In the genomic region with DNA sequence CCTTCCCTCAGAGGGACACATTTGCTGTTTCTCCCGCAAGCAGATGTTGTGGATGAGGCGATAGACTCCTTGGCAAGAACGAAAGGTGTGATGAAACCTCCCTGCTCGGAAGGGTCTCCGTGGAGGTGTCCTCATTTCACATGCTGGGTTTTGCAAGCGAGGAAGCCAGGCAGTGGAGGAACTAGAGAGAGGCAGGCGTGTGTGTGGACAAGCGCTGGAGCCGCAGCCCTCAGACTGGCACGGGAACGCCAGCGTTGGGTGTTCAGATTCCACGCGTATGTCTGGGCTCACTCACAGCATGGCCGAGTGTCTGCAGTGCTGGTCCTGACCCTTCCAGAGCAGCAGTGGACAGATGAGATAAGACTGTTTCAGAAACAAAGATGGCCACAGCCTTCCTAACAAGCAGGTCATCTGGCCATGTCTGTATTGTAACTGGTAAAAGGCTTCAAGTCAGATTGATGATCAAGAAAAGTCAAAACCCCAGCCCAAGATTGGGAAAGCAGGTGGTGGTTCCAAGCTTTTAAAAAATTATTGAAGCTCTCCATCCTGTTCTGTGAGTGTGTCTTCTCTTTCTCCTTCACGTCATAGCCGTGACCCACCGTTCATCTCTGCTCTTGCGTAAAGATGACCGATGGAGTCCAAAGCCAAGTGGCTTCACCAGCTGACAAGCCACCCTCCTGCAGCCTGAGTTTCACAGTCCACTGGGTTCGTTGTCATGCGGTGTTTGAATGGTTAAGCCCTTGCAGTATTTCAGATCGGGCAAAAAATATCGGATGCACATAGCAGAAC, we compare ENCODE assay signal across 15 cellular contexts. TPM values are rescaled to one million over a fixed set of nuclear protein-coding genes. Genes with fewer than 3 reads are reported as not detected.
DNase-seq lines count a peak whose midpoint lies in the region; ATAC-seq, FAIRE-seq and TF ChIP-seq lines count a peak whose summit lies in the region.
"Had no signal": no experiment of that assay in that cellular context is flagged by ENCODE, and none has a peak within 500 bp of the region (broad histone marks: within the 10 kb centered on the region; RNA-seq: fewer than 3 reads in every experiment).

No MANE protein-coding gene starts in this region.

- no peaks in the 10 kb centered on the region for H3K27me3 Mint-ChIP-seq in astrocyte (ENCODE audit: low read depth, unreplicated experiment)

- peaks cover 20% of the 10 kb centered on the region for H3K36me3 Mint-ChIP-seq in astrocyte (ENCODE audit: low read depth, unreplicated experiment)

- 83% methylated on average over 24 of the region's 24 CpGs for WGBS in smooth muscle cell (ENCODE audit: low lambda C conversion rate)

- peaks cover 2% of the 10 kb centered on the region for H3K9me3 Mint-ChIP-seq in astrocyte (ENCODE audit: unreplicated experiment)

- H3K4me3 Mint-ChIP-seq in astrocyte (ENCODE audit: unreplicated experiment), result no peak overlapping the region

- H3K9me3 ChIP-seq in astrocyte (ENCODE audit: insufficient read depth, low read depth, low read length) (no peaks in the 10 kb centered on the region), iPS-20b (ENCODE audit: insufficient read depth, low read depth, low read length) (no peaks in the 10 kb centered on the region), smooth muscle cell (replicated peaks; ENCODE audit: low read depth) (no peaks in the 10 kb centered on the region), Karpas-422 (ENCODE audit: low read length) (no peaks in the 10 kb centered on the region)

- peak; percentile 39 for FAIRE-seq in astrocyte (lab: Jason Lieb, UNC)
- FAIRE-seq: H54 had no signal

- peak overlapping the region; percentile 84 for H3K27ac ChIP-seq in astrocyte (ENCODE audit: low read depth, low read length)
- H3K27ac ChIP-seq in iPS-20b (ENCODE audit: low read length), result peak overlapping the region; percentile 26
- peak overlapping the region; percentile 98 for H3K27ac ChIP-seq in smooth muscle cell (ENCODE audit: low read depth)
- no peak overlapping the region for H3K27ac ChIP-seq in Karpas-422 (ENCODE audit: low read length)
- H3K27ac ChIP-seq: parathyroid adenoma had no signal

- H3K79me2 ChIP-seq in astrocyte (ENCODE audit: insufficient read depth, low read length) (no peaks in the 10 kb centered on the region), smooth muscle cell (ENCODE audit: low read depth) (no peaks in the 10 kb centered on the region), Karpas-422 (ENCODE audit: low read length) (no peaks in the 10 kb centered on the region)
- H3K79me2 ChIP-seq: parathyroid adenoma had no signal

- H3F3A ChIP-seq in smooth muscle cell (ENCODE audit: low read depth), result peaks cover 23% of the 10 kb centered on the region

- H3K9me2 ChIP-seq in Karpas-422 (replicated peaks; ENCODE audit: insufficient read depth, low read length), result no peaks in the 10 kb centered on the region

- H3K27ac Mint-ChIP-seq in astrocyte (ENCODE audit: unreplicated experiment), result peak overlapping the region; percentile 94

- no peak for ATAC-seq in GM18868 (IDR thresholded peaks at IDR 0.05; ENCODE audit: unreplicated experiment)

- H3K4me1 Mint-ChIP-seq in astrocyte (ENCODE audit: low read depth, unreplicated experiment), result peaks cover 57% of the 10 kb centered on the region

- H3K4me2 ChIP-seq in astrocyte (ENCODE audit: low read length), result peak overlapping the region; percentile 78
- H3K4me2 ChIP-seq in smooth muscle cell, result peak overlapping the region; percentile 68
- H3K4me2 ChIP-seq in Karpas-422 (ENCODE audit: low read depth, low read length, poor library complexity, severe bottlenecking), result no peak overlapping the region

- peak overlapping the region; percentile 9 for H3K4me3 ChIP-seq in astrocyte (ENCODE audit: insufficient read depth, low read depth, low read length)
- H3K4me3 ChIP-seq in iPS-20b (ENCODE audit: low read length), result no peak overlapping the region
- no peak overlapping the region for H3K4me3 ChIP-seq in smooth muscle cell
- H3K4me3 ChIP-seq in Karpas-422 (ENCODE audit: low read length), result no peak overlapping the region

- H3K9ac ChIP-seq in astrocyte (ENCODE audit: low read length) (peak overlapping the region; percentile 60), iPS-20b (ENCODE audit: low read depth, low read length) (peak overlapping the region; percentile 56; the same call in 1 of the 2 replicates), smooth muscle cell (ENCODE audit: low read depth) (peak overlapping the region; percentile 72), Karpas-422 (ENCODE audit: low read length) (no peak overlapping the region)
- H3K9ac ChIP-seq: parathyroid adenoma had no signal

- H3K36me3 ChIP-seq in astrocyte (ENCODE audit: insufficient read depth, low read length), result peaks cover 3% of the 10 kb centered on the region
- H3K36me3 ChIP-seq in iPS-20b (ENCODE audit: insufficient read depth, low read depth, low read length), result peaks cover 7% of the 10 kb centered on the region; the same call in 1 of the 2 replicates
- no peaks in the 10 kb centered on the region for H3K36me3 ChIP-seq in smooth muscle cell (ENCODE audit: low read depth)
- H3K36me3 ChIP-seq in Karpas-422 (ENCODE audit: insufficient read depth, low read length), result no peaks in the 10 kb centered on the region

- H4K20me1 ChIP-seq in astrocyte (ENCODE audit: insufficient read depth, low read length) (no peaks in the 10 kb centered on the region), smooth muscle cell (ENCODE audit: low read depth) (peaks cover 3% of the 10 kb centered on the region), Karpas-422 (ENCODE audit: insufficient read depth, low read depth, low read length) (no peaks in the 10 kb centered on the region)

- DNase-seq in HK-2 (ENCODE audit: unreplicated experiment), result peak; percentile 45
- DNase-seq in astrocyte (ENCODE audit: low read depth), result no peak
- DNase-seq in smooth muscle cell (lab: John Stamatoyannopoulos, UW; ENCODE audit: unreplicated experiment), result no peak
- DNase-seq in HuH-7.5 (ENCODE audit: low spot score), result no peak
- DNase-seq in effector CD8-positive, alpha-beta T cell (lab: John Stamatoyannopoulos, UW), result no peak
- no peak for DNase-seq in Karpas-422
- DNase-seq: activated CD4-positive, alpha-beta T cell treated with anti-CD3 and anti-CD28 coated beads, Interleukin-2, amount 50 U/mL, for 1 hour; activated effector memory CD4-positive, alpha-beta T cell treated with Interleukin-2 at 50 U/mL for 16 hours; central memory CD4-positive, alpha-beta T cell; NCI-H2029; stimulated activated CD4-positive, alpha-beta T cell treated with anti-CD3 and anti-CD28 coated beads, Interleukin-4, amount 100 ng/mL, for 1 hour had no signal

- H2AFZ ChIP-seq in astrocyte (ENCODE audit: low read depth, low read length) (no peak overlapping the region), smooth muscle cell (ENCODE audit: low read depth) (no peak overlapping the region), Karpas-422 (ENCODE audit: low read length) (no peak overlapping the region)
- H2AFZ ChIP-seq: parathyroid adenoma had no signal

- TF ChIP-seq CTCF in astrocyte (IDR thresholded peaks at IDR 0.05; ENCODE audit: insufficient read depth, low read depth, low read length) (no peak), smooth muscle cell (IDR thresholded peaks at IDR 0.05; ENCODE audit: borderline replicate concordance, insufficient read depth, poor library complexity, severe bottlenecking) (no peak)

- H3K4me1 ChIP-seq in astrocyte (ENCODE audit: insufficient read depth, low read length), result peaks cover 29% of the 10 kb centered on the region
- H3K4me1 ChIP-seq in iPS-20b (ENCODE audit: insufficient read depth, low read length), result peaks cover 15% of the 10 kb centered on the region
- H3K4me1 ChIP-seq in smooth muscle cell (ENCODE audit: low read depth), result peaks cover 29% of the 10 kb centered on the region
- H3K4me1 ChIP-seq in Karpas-422 (ENCODE audit: low read length), result no peaks in the 10 kb centered on the region
- H3K4me1 ChIP-seq: parathyroid adenoma had no signal

- H3K27me3 ChIP-seq in astrocyte (ENCODE audit: insufficient read depth, low read length) (no peaks in the 10 kb centered on the region), iPS-20b (ENCODE audit: insufficient read depth, low read length) (no peaks in the 10 kb centered on the region), smooth muscle cell (ENCODE audit: low read depth) (no peaks in the 10 kb centered on the region), Karpas-422 (ENCODE audit: low read length) (no peaks in the 10 kb centered on the region)

RNA-seq across cellular contexts. Expression of a gene that starts 34.9 kb away (rescaled TPM):
- total RNA-seq in astrocyte (119 and 126 TPM in 2 replicates), smooth muscle cell (28.0 and 39.8 TPM in 2 replicates)
- 49.7 and 59.3 TPM in 2 replicates for polyA plus RNA-seq in smooth muscle cell
- total RNA-seq in Karpas-422 (2014; rRNA removed; shearing (Covaris generic); ENCODE audit: low replicate concordance), result not detected in 2 replicates

Comparison
In these comparisons a context has a peak if more than half of its experiments do, and no peak if none do; other contexts are left out.
1. RNA of a gene that starts 34.9 kb away (total RNA-seq): 119 to 126 TPM in astrocyte and 28.0 to 39.8 TPM in smooth muscle cell; not detected in Karpas-422; every median in the first group is over 10 times any median in the second.